In genomic region chr15:90902996-90903732, GRCh38 we compare ENCODE assay signal across 8 cellular contexts. TPM values are rescaled to one million over a fixed set of nuclear protein-coding genes. Genes with fewer than 3 reads are reported as not detected.
A peak's percentile ranks its signal among the peaks of the same experiment; 100 is the strongest.
DNase-seq lines count a peak whose midpoint lies in the region; ATAC-seq and TF ChIP-seq lines count a peak whose summit lies in the region.

Gene MAN2A2, plus strand, starts transcription at chr15:90903302. Its CDS starts 906 bp downstream, at chr15:90904208.

- H3K9me3 Mint-ChIP-seq in CD14-positive monocyte = no peaks in the 10 kb centered on the region
- H3K9me3 Mint-ChIP-seq in natural killer cell = no peaks in the 10 kb centered on the region

- DNase-seq in CD14-positive monocyte (ENCODE audit: low spot score) (no peak), fibroblast of mammary gland (ENCODE audit: low read depth) (peak; percentile 28), natural killer cell (peak; percentile 49)
- peak; percentile 41 to 56 for DNase-seq in activated T-helper 1 cell treated with anti-CD3 and anti-CD28 coated beads, Interleukin-2, amount 50 U/mL, for 16 hours (ENCODE audit: low read depth in 1 of 2, low spot score in 1 of 2)
- DNase-seq in stimulated activated naive CD4-positive, alpha-beta T cell (lab: John Stamatoyannopoulos, UW) = peak; percentile 38 to 80 (median 50)

- H3K36me3 Mint-ChIP-seq in CD14-positive monocyte (peaks cover 34 to 38% of the 10 kb centered on the region in 2 donors), natural killer cell (no peaks in the 10 kb centered on the region)

- intact Hi-C loops in CD14-positive monocyte (cut with micrococcal nuclease) (loop anchor here in 1 of 2 donors (2.0 kb wide), 1 partner anchor 32 kb away; the partner anchor contains the start of gene UNC45A), natural killer cell (cut with micrococcal nuclease) (loop anchor here (1.0 kb wide), 2 partner anchors 26 to 29 kb away; partner anchors contain the start of gene HDDC3)

- TF ChIP-seq CTCF in CD14-positive monocyte (IDR thresholded peaks at IDR 0.05) = no peak
- TF ChIP-seq CTCF in fibroblast of mammary gland (conservative IDR thresholded peaks at IDR 0.05; ENCODE audit: control insufficient read depth, insufficient read depth, low read depth, low read length) = no peak
- no peak for TF ChIP-seq CTCF in natural killer cell (IDR thresholded peaks at IDR 0.05)

- peak; percentile 61 for ATAC-seq in GM19351 (IDR thresholded peaks at IDR 0.05; ENCODE audit: unreplicated experiment)
- ATAC-seq in HG03469 (IDR thresholded peaks at IDR 0.05; ENCODE audit: unreplicated experiment) = peak; percentile 38
- ATAC-seq in natural killer cell = peak; percentile 66 to 78 (median 67)

- H3K4me3 Mint-ChIP-seq in CD14-positive monocyte = peak within 1 kb of the TSS; percentile 83 to 87
- H3K4me3 Mint-ChIP-seq in natural killer cell = peak within 1 kb of the TSS; percentile 93

- peak within 1 kb of the TSS; percentile 69 for H3K4me3 ChIP-seq in fibroblast of mammary gland (ENCODE audit: control insufficient read depth, low read depth, low read length)

- H3K4me1 Mint-ChIP-seq in CD14-positive monocyte (peaks cover 25% of the 10 kb centered on the region), natural killer cell (peaks cover 22 to 28% of the 10 kb centered on the region in 2 donors)

- peak within 1 kb of the TSS; percentile 78 to 90 (median 88) for H3K27ac Mint-ChIP-seq in CD14-positive monocyte
- peak within 1 kb of the TSS; percentile 88 to 92 for H3K27ac Mint-ChIP-seq in natural killer cell

- H3K27me3 Mint-ChIP-seq in CD14-positive monocyte (ENCODE audit: low read depth in 3 of 3) = peaks cover 0 to 7% (median 7%) of the 10 kb centered on the region in 3 donors
- H3K27me3 Mint-ChIP-seq in natural killer cell (ENCODE audit: low read depth in 2 of 2) = no peaks in the 10 kb centered on the region

TF ChIP-seq in PFSK-1, 5 proteins besides CTCF, POLR2A, EP300 and RAD21:
- TF ChIP-seq FOXP2 (optimal IDR thresholded peaks at IDR 0.05; ENCODE audit: borderline replicate concordance, extremely low read depth, extremely low read length, insufficient read depth) (no peak), REST (IDR thresholded peaks at IDR 0.05; ENCODE audit: insufficient read depth in 1 of 2, low read depth in 2 of 2, low read length in 2 of 2) (no peak), SIN3A (IDR thresholded peaks at IDR 0.05; ENCODE audit: borderline replicate concordance, insufficient read depth, low read length) (no peak; the same call in 1 of the 2 replicates), POLR2AphosphoS5 (IDR thresholded peaks at IDR 0.05; ENCODE audit: low read depth, low read length) (peak; percentile 22; the same call in 1 of the 2 replicates), TAF1 (IDR thresholded peaks at IDR 0.05; ENCODE audit: borderline replicate concordance, insufficient read depth, low read length) (no peak)

RNA-seq across cellular contexts. Expression of gene MAN2A2, which starts in this region (rescaled TPM):
- polyA plus RNA-seq in CD14-positive monocyte = 1 to 10 TPM; 6.6 to 7.3 TPM
- 141 TPM for polyA plus RNA-seq in PFSK-1 (2012; ENCODE audit: insufficient read length, low read depth)
- 100 to 1,000 TPM; 158 to 200 (median 177) TPM for total RNA-seq in natural killer cell
